In genomic region chr2:195411219-195411687, GRCh38 we compare ENCODE assay signal across 16 cellular contexts.
DNase-seq lines count a peak whose midpoint lies in the region; ATAC-seq and TF ChIP-seq lines count a peak whose summit lies in the region.
"Had no signal": no experiment of that assay in that cellular context is flagged by ENCODE, and none has a peak within 500 bp of the region (broad histone marks: within the 10 kb centered on the region; RNA-seq: fewer than 3 reads in every experiment).

No MANE protein-coding gene starts in this region.

- no peaks in the 10 kb centered on the region for H3K36me3 ChIP-seq in breast epithelium
- H3K36me3 ChIP-seq in ascending aorta: no peaks in the 10 kb centered on the region
- H3K36me3 ChIP-seq: esophagus squamous epithelium, pancreas, transverse colon had no signal

- CTCF ChIA-PET in MCF 10A (lab: Yijun Ruan, JAX): no interaction called here

- no peak overlapping the region for H3K4me3 Mint-ChIP-seq in MCF 10A (ENCODE audit: unreplicated experiment)
- no peak overlapping the region for H3K4me3 Mint-ChIP-seq in T-helper 17 cell
- H3K4me3 Mint-ChIP-seq: activated CD8-positive, alpha-beta T cell treated with anti-CD3 and anti-CD28 coated beads, Interleukin-2, amount 10 ng/mL, durations not matched to agents 7 days and 5 days had no signal

- H3K27me3 ChIP-seq in breast epithelium (no peaks in the 10 kb centered on the region), ascending aorta (no peaks in the 10 kb centered on the region)
- H3K27me3 ChIP-seq: esophagus squamous epithelium, pancreas, transverse colon had no signal

- no peak overlapping the region for H3K27ac ChIP-seq in breast epithelium
- H3K27ac ChIP-seq in ascending aorta: no peak overlapping the region
- H3K27ac ChIP-seq: esophagus squamous epithelium, pancreas, transverse colon had no signal

- TF ChIP-seq POLR2A in breast epithelium (IDR thresholded peaks at IDR 0.05): no peak

- H3K27ac Mint-ChIP-seq in MCF 10A (ENCODE audit: low read depth, unreplicated experiment) (peak overlapping the region; percentile 57), T-helper 17 cell (no peak overlapping the region)
- H3K27ac Mint-ChIP-seq: activated CD8-positive, alpha-beta T cell treated with anti-CD3 and anti-CD28 coated beads, Interleukin-2, amount 10 ng/mL, durations not matched to agents 7 days and 5 days had no signal

- H3K9me3 Mint-ChIP-seq in MCF 10A (ENCODE audit: unreplicated experiment): no peaks in the 10 kb centered on the region

- ATAC-seq in GM18517 (IDR thresholded peaks at IDR 0.05; ENCODE audit: unreplicated experiment) (no peak), T-helper 17 cell (no peak)
- ATAC-seq: activated CD8-positive, alpha-beta T cell treated with anti-CD3 and anti-CD28 coated beads, Interleukin-2, amount 10 ng/mL, durations not matched to agents 7 days and 5 days; pancreas had no signal

- peaks cover 9% of the 10 kb centered on the region for H3K4me1 Mint-ChIP-seq in MCF 10A (ENCODE audit: insufficient read depth, unreplicated experiment)
- no peaks in the 10 kb centered on the region for H3K4me1 Mint-ChIP-seq in T-helper 17 cell

- no TSS peak for BruUV-seq in MCF 10A (replicated peaks; lab: Mats Ljungman, UMichigan)

- H3K36me3 Mint-ChIP-seq in MCF 10A (ENCODE audit: insufficient read depth, unreplicated experiment) (no peaks in the 10 kb centered on the region), T-helper 17 cell (ENCODE audit: low read depth) (no peaks in the 10 kb centered on the region)

- no peaks in the 10 kb centered on the region for H3K4me1 ChIP-seq in breast epithelium
- H3K4me1 ChIP-seq in ascending aorta: no peaks in the 10 kb centered on the region
- H3K4me1 ChIP-seq: esophagus squamous epithelium, pancreas, transverse colon had no signal

- POLR2A ChIA-PET in MCF 10A (lab: Yijun Ruan, JAX): no interaction called here

- peak; percentile 34 for DNase-seq in MCF 10A (ENCODE audit: unreplicated experiment)
- DNase-seq in breast epithelium (ENCODE audit: low spot score in 2 of 2): no peak
- peak; percentile 8 for DNase-seq in RKO (ENCODE audit: low spot score)
- DNase-seq in fibroblast of mammary gland (ENCODE audit: low read depth): peak; percentile 77
- no peak for DNase-seq in activated CD4-positive, alpha-beta T cell treated with anti-CD3 and anti-CD28 coated beads, Interleukin-2, amount 50 U/mL, for 48 hours
- DNase-seq in ascending aorta (ENCODE audit: low spot score in 2 of 2): no peak
- DNase-seq in T-helper 17 cell: no peak
- DNase-seq: activated CD8-positive, alpha-beta T cell treated with anti-CD3 and anti-CD28 coated beads, Interleukin-2, amount 10 ng/mL, durations not matched to agents 7 days and 5 days; activated gamma-delta T cell treated with Interleukin-2 at 50 U/mL for 16 hours; esophagus squamous epithelium; H7; mesenchymal stem cell; MM.1S; pancreas; transverse colon had no signal

- TF ChIP-seq CTCF in MCF 10A (IDR thresholded peaks at IDR 0.05; ENCODE audit: unreplicated experiment): no peak
- no peak for TF ChIP-seq CTCF in breast epithelium (IDR thresholded peaks at IDR 0.05)
- TF ChIP-seq CTCF in fibroblast of mammary gland (conservative IDR thresholded peaks at IDR 0.05; ENCODE audit: control insufficient read depth, insufficient read depth, low read depth, low read length): no peak
- no peak for TF ChIP-seq CTCF in ascending aorta (IDR thresholded peaks at IDR 0.05)

- no peaks in the 10 kb centered on the region for H3K9me3 ChIP-seq in breast epithelium
- H3K9me3 ChIP-seq in ascending aorta: no peaks in the 10 kb centered on the region
- H3K9me3 ChIP-seq in T-helper 17 cell (ENCODE audit: control insufficient read depth, low read length, poor library complexity, severe bottlenecking): no peaks in the 10 kb centered on the region
- H3K9me3 ChIP-seq: esophagus squamous epithelium, pancreas, transverse colon had no signal

- H3K27me3 Mint-ChIP-seq in MCF 10A (ENCODE audit: insufficient read depth, unreplicated experiment): no peaks in the 10 kb centered on the region
- H3K27me3 Mint-ChIP-seq in T-helper 17 cell: no peaks in the 10 kb centered on the region

- intact Hi-C loops in MCF 10A (cut with micrococcal nuclease): loop anchor here (5.0 kb wide), 1 partner anchor 89 kb away; no protein-coding TSS in a partner anchor
- intact Hi-C loops in breast epithelium (cut with DNase I; ENCODE audit: low total_unique reads): no loop called here
- intact Hi-C loops in ascending aorta (cut with DNase I): no loop called here

- H3K4me3 ChIP-seq in breast epithelium: no peak overlapping the region
- no peak overlapping the region for H3K4me3 ChIP-seq in fibroblast of mammary gland (ENCODE audit: control insufficient read depth, low read depth, low read length)
- no peak overlapping the region for H3K4me3 ChIP-seq in ascending aorta
- H3K4me3 ChIP-seq: esophagus squamous epithelium, pancreas, transverse colon had no signal

Comparison
In these comparisons a context has a peak if more than half of its experiments do, and no peak if none do; other contexts are left out.
1. DNase-seq: peak in MCF 10A (single experiment), RKO (single experiment) and fibroblast of mammary gland (single experiment); none in breast epithelium (0 of 2), activated CD4-positive, alpha-beta T cell treated with anti-CD3 and anti-CD28 coated beads, Interleukin-2, amount 50 U/mL, for 48 hours (0 of 2), ascending aorta (0 of 2) and T-helper 17 cell (0 of 3).